19 cellular contexts compared by ENCODE assay signal in the genomic region with DNA sequence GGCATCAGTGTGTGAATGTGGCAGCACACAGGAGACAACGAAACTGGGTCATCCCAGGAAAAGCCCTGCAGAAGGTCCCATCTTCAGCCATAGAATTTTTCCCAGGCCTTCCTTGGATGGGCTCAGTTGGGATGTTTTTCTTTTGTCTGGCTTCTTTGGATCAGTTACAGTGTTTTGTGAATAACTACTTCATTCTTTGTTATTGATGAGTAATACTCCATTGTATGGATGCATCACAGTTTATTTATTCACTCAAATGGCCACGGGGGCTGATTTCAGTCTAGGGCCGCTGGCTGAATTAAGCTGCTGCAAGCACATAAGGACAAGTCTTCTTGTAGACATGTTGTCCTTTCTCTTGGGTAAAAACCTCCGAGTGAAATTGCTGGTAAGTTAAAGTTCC.
DNase-seq lines count a peak whose midpoint lies in the region; ATAC-seq, FAIRE-seq and TF ChIP-seq lines count a peak whose summit lies in the region.
"Had no signal": no experiment of that assay in that cellular context is flagged by ENCODE, and none has a peak within 500 bp of the region (broad histone marks: within the 10 kb centered on the region; RNA-seq: fewer than 3 reads in every experiment).

No MANE protein-coding gene starts in this region.

- H3K4me1 ChIP-seq in RWPE2 (ENCODE audit: insufficient read depth, poor library complexity, severe bottlenecking) (peaks cover under 1% of the 10 kb centered on the region), foreskin keratinocyte (no peaks in the 10 kb centered on the region), upper lobe of right lung (peaks cover 7% of the 10 kb centered on the region)

- H3K4me3 ChIP-seq in RWPE2 (ENCODE audit: severe bottlenecking) (no peak overlapping the region), upper lobe of right lung (no peak overlapping the region)

- DNase-seq in HT1080 (ENCODE audit: low read depth) (peak; percentile 29), RWPE2 (ENCODE audit: low spot score) (no peak), dermis blood vessel endothelial cell (peak; percentile 64), foreskin keratinocyte (no peak), upper lobe of right lung (no peak), HTR-8/SVneo (ENCODE audit: insufficient read length, low spot score) (no peak), head of caudate nucleus (no peak)
- DNase-seq: ACHN, AML-193, DMS79, H7, HFFc6, NCI-H1417, NCI-H187, NCI-H2107, NCI-H510A, NCI-H774 had no signal

- H3K9me3 ChIP-seq in RWPE2 (ENCODE audit: severe bottlenecking) (no peaks in the 10 kb centered on the region), upper lobe of right lung (no peaks in the 10 kb centered on the region)

- ATAC-seq in RWPE2 (ENCODE audit: low read depth) (peak; percentile 60; the same call in 2 of the 3 replicates), foreskin keratinocyte (peak; percentile 74), upper lobe of right lung (no peak)

- H3K36me3 ChIP-seq in RWPE2 (ENCODE audit: low read depth) (no peaks in the 10 kb centered on the region), upper lobe of right lung (no peaks in the 10 kb centered on the region)

- no peak for FAIRE-seq in HTR-8/SVneo (lab: Jason Lieb, UNC)
- FAIRE-seq: G401.6 had no signal

- H3K27ac ChIP-seq in RWPE2 (ENCODE audit: poor library complexity, severe bottlenecking) = no peak overlapping the region
- no peak overlapping the region for H3K27ac ChIP-seq in foreskin keratinocyte
- H3K27ac ChIP-seq in upper lobe of right lung = no peak overlapping the region
- H3K27ac ChIP-seq: RWPE1 had no signal

- H3K27me3 ChIP-seq in RWPE2 (ENCODE audit: insufficient read depth, poor library complexity, severe bottlenecking) (no peaks in the 10 kb centered on the region), foreskin keratinocyte (no peaks in the 10 kb centered on the region), upper lobe of right lung (no peaks in the 10 kb centered on the region)

- no peak for TF ChIP-seq CTCF in RWPE2 (IDR thresholded peaks at IDR 0.05; ENCODE audit: poor library complexity, severe bottlenecking)
- no peak for TF ChIP-seq CTCF in foreskin keratinocyte (conservative IDR thresholded peaks at IDR 0.05)
- no peak for TF ChIP-seq CTCF in upper lobe of right lung (IDR thresholded peaks at IDR 0.05)

- intact Hi-C loops in upper lobe of right lung (cut with DNase I) = no loop called here
- intact Hi-C loops in head of caudate nucleus (cut with DNase I) = no loop called here

Comparison
In these comparisons a context has a peak if more than half of its experiments do, and no peak if none do; other contexts are left out.
1. DNase-seq: peak in HT1080 (single experiment) and dermis blood vessel endothelial cell (single experiment); none in RWPE2 (single experiment), foreskin keratinocyte (0 of 2), upper lobe of right lung (single experiment), HTR-8/SVneo (single experiment) and head of caudate nucleus (0 of 42).